Comparison of ENCODE assay signal across 6 cellular contexts in genomic region chr19:54188224-54188871, GRCh38. TPM values are rescaled to one million over a fixed set of nuclear protein-coding genes. Genes with fewer than 3 reads are reported as not detected.
DNase-seq lines count a peak whose midpoint lies in the region; ATAC-seq, FAIRE-seq and TF ChIP-seq lines count a peak whose summit lies in the region.

No MANE protein-coding gene starts in this region.

- H3K9me3 ChIP-seq in A549 = no peaks in the 10 kb centered on the region

- no peak for TF ChIP-seq RAD21 in A549 (conservative IDR thresholded peaks at IDR 0.05 in 1 of 2, IDR thresholded peaks at IDR 0.05 in 1 of 2)

- CTCF ChIA-PET in A549 (lab: Yijun Ruan, JAX) = interaction anchor here (1.1 to 17.2 kb wide), 9 partner anchors 9 to 379 kb away, joined by 3 to 295 read pairs (median 4); partner anchors contain the start of genes LENG1 and TMC4

- no peaks in the 10 kb centered on the region for H3K27me3 Mint-ChIP-seq in naive thymus-derived CD8-positive, alpha-beta T cell

- no peak for TF ChIP-seq POLR2A in A549 (IDR thresholded peaks at IDR 0.05; ENCODE audit: low read length)

- peak overlapping the region; percentile 67 for H3K4me3 ChIP-seq in A549
- peak overlapping the region; percentile 84 for H3K4me3 ChIP-seq in astrocyte of the spinal cord (ENCODE audit: low read depth, low read length)

- H3K4me2 ChIP-seq in A549 = peak overlapping the region; percentile 79

- ATAC-seq in A549 (no peak), HG03439 (IDR thresholded peaks at IDR 0.05; ENCODE audit: unreplicated experiment) (no peak), HG03135 (IDR thresholded peaks at IDR 0.05; ENCODE audit: unreplicated experiment) (no peak)
- ATAC-seq in naive thymus-derived CD8-positive, alpha-beta T cell = no peak

- DNase-seq in A549 (ENCODE audit: low read depth in 1 of 2, low spot score in 1 of 2) (peak in 1 of 2 experiments; percentile 41), NCI-H226 (peak; percentile 53), astrocyte of the spinal cord (ENCODE audit: low read depth, low spot score) (peak; percentile 55)
- DNase-seq in naive thymus-derived CD8-positive, alpha-beta T cell = peak in 2 of 10 donors; percentile 46 to 47

- peak overlapping the region; percentile 78 to 100 (median 86) for H3K4me3 Mint-ChIP-seq in naive thymus-derived CD8-positive, alpha-beta T cell

- TF ChIP-seq CTCF in A549 (IDR thresholded peaks at IDR 0.05) (no peak), astrocyte of the spinal cord (IDR thresholded peaks at IDR 0.05; ENCODE audit: low read depth, low read length) (no peak)

- H3K36me3 Mint-ChIP-seq in naive thymus-derived CD8-positive, alpha-beta T cell = peaks cover 0 to 17% (median 4%) of the 10 kb centered on the region in 3 donors

- POLR2A ChIA-PET in A549 (lab: Yijun Ruan, JAX) = interaction anchor here (1.7 to 5.0 kb wide), 5 partner anchors 12 to 260 kb away, joined by 8 to 132 read pairs (median 33); partner anchors contain the start of genes CNOT3, LENG8 and RPS9
- POLR2A ChIA-PET in naive thymus-derived CD8-positive, alpha-beta T cell (lab: Charles Lee) = interaction anchor here (1.1 to 7.0 kb wide), 9 partner anchors 12 to 1071 kb away, joined by 3 to 158 read pairs (median 10); partner anchors contain the start of genes CNOT3, LENG1, LENG8 and PPP6R1

- H3K27ac Mint-ChIP-seq in naive thymus-derived CD8-positive, alpha-beta T cell = peak overlapping the region; percentile 75 to 93 (median 82)

- H3K9me3 Mint-ChIP-seq in naive thymus-derived CD8-positive, alpha-beta T cell = no peaks in the 10 kb centered on the region

- peak overlapping the region; percentile 90 to 95 for H3K27ac ChIP-seq in A549

- 16% methylated on average over 12 of the region's 12 CpGs for WGBS in A549 (ENCODE audit: missing lambda C conversion rate)

- FAIRE-seq in A549 (lab: Jason Lieb, UNC) = no peak

- in situ Hi-C loops in astrocyte of the spinal cord (cut with HindIII; ENCODE audit: low sequenced_read_pairs) = no loop called here

- no peak for TF ChIP-seq EP300 in A549 (IDR thresholded peaks at IDR 0.05)

- peaks cover 23% of the 10 kb centered on the region for H3K4me1 ChIP-seq in A549

- peaks cover 24 to 52% (median 41%) of the 10 kb centered on the region in 4 donors for H3K4me1 Mint-ChIP-seq in naive thymus-derived CD8-positive, alpha-beta T cell

TF ChIP-seq in A549, 52 proteins besides CTCF, POLR2A, EP300 and RAD21:
- TF ChIP-seq FOSL2 (IDR thresholded peaks at IDR 0.05) (no peak), FOSL2 (CRISPR knock-in tag; IDR thresholded peaks at IDR 0.05) (peak; percentile 23; the same call in 1 of the 2 replicates), GATA3 (IDR thresholded peaks at IDR 0.05; ENCODE audit: borderline replicate concordance) (peak; percentile 79), BHLHE40 (IDR thresholded peaks at IDR 0.05; ENCODE audit: low read depth, low read length) (no peak), MAX (IDR thresholded peaks at IDR 0.05) (0 out of 2 replicates have a peak, but pooled peaks have one; percentile 34)

RNA-seq across cellular contexts. Expression of gene MBOAT7, which starts 1.0 kb away (rescaled TPM):
- 42.1 and 52.4 TPM in 2 replicates for polyA plus RNA-seq in A549 (2011; rRNA removed)
- polyA plus RNA-seq in A549 (2012; cell fraction: cytosol; rRNA removed) = 81.6 and 121 TPM in 2 replicates
- polyA plus RNA-seq in A549 (2012; cell fraction: nucleus; rRNA removed) = 201 and 292 TPM in 2 replicates
- polyA plus RNA-seq in A549 (2017; fragmentation: RNase III; extraction: RNeasy Plus Mini Kit Qiagen cat#74134 plus additional on column Dnase treatment) = 129 to 142 TPM (median 133 TPM) in 3 replicates
- 29.0 and 46.8 TPM in 2 replicates for polyA minus RNA-seq in A549 (2011; rRNA and poly(A)+ RNA removed)
- 10 to 100 TPM; 35.9 to 36.1 TPM for total RNA-seq in naive thymus-derived CD8-positive, alpha-beta T cell
- 10 to 100 TPM; 11.9 to 17.9 (median 14.8) TPM for polyA plus RNA-seq in naive thymus-derived CD8-positive, alpha-beta T cell

RNA-seq across cellular contexts. Expression of gene TSEN34, which starts 2.8 kb away (rescaled TPM):
- 53.4 and 61.1 TPM in 2 replicates for polyA plus RNA-seq in A549 (2011; rRNA removed)
- polyA plus RNA-seq in A549 (2012; cell fraction: cytosol; rRNA removed) = 140 and 185 TPM in 2 replicates
- 146 and 170 TPM in 2 replicates for polyA plus RNA-seq in A549 (2012; cell fraction: nucleus; rRNA removed)
- polyA plus RNA-seq in A549 (2017; fragmentation: RNase III; extraction: RNeasy Plus Mini Kit Qiagen cat#74134 plus additional on column Dnase treatment) = 79.0 to 90.9 TPM (median 87.7 TPM) in 3 replicates
- polyA minus RNA-seq in A549 (2011; rRNA and poly(A)+ RNA removed) = 41.8 and 48.8 TPM in 2 replicates
- total RNA-seq in naive thymus-derived CD8-positive, alpha-beta T cell = 10 to 100 TPM; 25.2 to 25.6 TPM
- 10 to 100 TPM; 23.4 to 38.7 (median 33.3) TPM for polyA plus RNA-seq in naive thymus-derived CD8-positive, alpha-beta T cell

RNA-seq across cellular contexts. Expression of gene RPS9, which starts 12.3 kb away (rescaled TPM):
- polyA plus RNA-seq in A549 (2011; rRNA removed) = 1,440 and 1,504 TPM in 2 replicates
- polyA plus RNA-seq in A549 (2012; cell fraction: cytosol; rRNA removed) = 3,796 and 3,897 TPM in 2 replicates
- polyA plus RNA-seq in A549 (2012; cell fraction: nucleus; rRNA removed) = 2,499 and 2,687 TPM in 2 replicates
- polyA plus RNA-seq in A549 (2017; fragmentation: RNase III; extraction: RNeasy Plus Mini Kit Qiagen cat#74134 plus additional on column Dnase treatment) = 1,990 to 2,154 TPM (median 2,057 TPM) in 3 replicates
- polyA minus RNA-seq in A549 (2011; rRNA and poly(A)+ RNA removed) = 521 and 525 TPM in 2 replicates
- total RNA-seq in naive thymus-derived CD8-positive, alpha-beta T cell = 1,000 to 10,000 TPM; 1,288 to 1,335 TPM
- 1,000 to 10,000 TPM; 1,265 to 1,506 (median 1,311) TPM for polyA plus RNA-seq in naive thymus-derived CD8-positive, alpha-beta T cell

RNA-seq across cellular contexts. Expression of gene TMC4, which starts 15.4 kb away (rescaled TPM):
- polyA plus RNA-seq in A549 (2011; rRNA removed) = 0.61 and 0.84 TPM in 2 replicates
- polyA plus RNA-seq in A549 (2012; cell fraction: cytosol; rRNA removed) = 0.93 and 1.1 TPM in 2 replicates
- polyA plus RNA-seq in A549 (2012; cell fraction: nucleus; rRNA removed) = 2.6 and 2.9 TPM in 2 replicates
- 0.85 to 1.5 TPM (median 1.2 TPM) in 3 replicates for polyA plus RNA-seq in A549 (2017; fragmentation: RNase III; extraction: RNeasy Plus Mini Kit Qiagen cat#74134 plus additional on column Dnase treatment)
- polyA minus RNA-seq in A549 (2011; rRNA and poly(A)+ RNA removed) = 0.15 and 0.29 TPM in 2 replicates
- total RNA-seq in naive thymus-derived CD8-positive, alpha-beta T cell = not detected
- under 1 TPM in 1 of 3 donors, not detected in 2; 0.13 TPM for polyA plus RNA-seq in naive thymus-derived CD8-positive, alpha-beta T cell

RNA-seq across cellular contexts. Expression of gene LENG1, which starts 28.8 kb away (rescaled TPM):
- polyA plus RNA-seq in A549 (2011; rRNA removed) = 6.8 and 13.3 TPM in 2 replicates
- polyA plus RNA-seq in A549 (2012; cell fraction: cytosol; rRNA removed) = 6.9 and 8.1 TPM in 2 replicates
- polyA plus RNA-seq in A549 (2012; cell fraction: nucleus; rRNA removed) = 4.8 and 5.1 TPM in 2 replicates
- 11.1 to 13.9 TPM (median 13.8 TPM) in 3 replicates for polyA plus RNA-seq in A549 (2017; fragmentation: RNase III; extraction: RNeasy Plus Mini Kit Qiagen cat#74134 plus additional on column Dnase treatment)
- 1.1 and 1.2 TPM in 2 replicates for polyA minus RNA-seq in A549 (2011; rRNA and poly(A)+ RNA removed)
- total RNA-seq in naive thymus-derived CD8-positive, alpha-beta T cell = 10 to 100 TPM; 18.5 to 20.5 TPM
- 10 to 100 TPM in 1 of 3 donors, 1 to 10 TPM in 2; 7.7 to 13.9 (median 9.3) TPM for polyA plus RNA-seq in naive thymus-derived CD8-positive, alpha-beta T cell
